Comparison of ENCODE assay signal across 8 cellular contexts in genomic region chr19:18203863-18204393, GRCh38. TPM values are rescaled to one million over a fixed set of nuclear protein-coding genes. Genes with fewer than 3 reads are reported as not detected.
A peak's percentile ranks its signal among the peaks of the same experiment; 100 is the strongest.
DNase-seq lines count a peak whose midpoint lies in the region; ATAC-seq and TF ChIP-seq lines count a peak whose summit lies in the region.

TSS of gene RAB3A (minus strand) at chr19:18204042. CDS start at chr19:18202740, 1,302 bp downstream.

- H3K27me3 ChIP-seq in Peyer's patch (no peaks in the 10 kb centered on the region), esophagus muscularis mucosa (peaks cover 0 to 2% (median 0%) of the 10 kb centered on the region in 4 donors), muscle layer of colon (ENCODE audit: control insufficient read depth in 1 of 2, insufficient read depth in 2 of 2, low read length in 2 of 2) (peaks cover 0 to 4% of the 10 kb centered on the region in 2 donors)

- WGBS in esophagus muscularis mucosa: 0% methylated on average over 2 of the region's 50 CpGs

- TF ChIP-seq POLR2A in Peyer's patch (IDR thresholded peaks at IDR 0.05) (peak; percentile 66 to 67), esophagus muscularis mucosa (IDR thresholded peaks at IDR 0.05; ENCODE audit: low read depth) (no peak)

- peak; percentile 90 for ATAC-seq in GM21786 (IDR thresholded peaks at IDR 0.05; ENCODE audit: unreplicated experiment)

- H3K4me1 ChIP-seq in Peyer's patch: peaks cover 0 to 26% (median 9%) of the 10 kb centered on the region in 4 donors
- peaks cover 20 to 41% (median 37%) of the 10 kb centered on the region in 4 donors for H3K4me1 ChIP-seq in esophagus muscularis mucosa
- peaks cover 14% of the 10 kb centered on the region for H3K4me1 ChIP-seq in muscle layer of colon (ENCODE audit: insufficient read depth, low read length)

- peaks cover 6% of the 10 kb centered on the region; the same call in 1 of the 2 replicates for H3K36me3 ChIP-seq in KOPT-K1 (ENCODE audit: insufficient read depth, low read length)
- H3K36me3 ChIP-seq in Peyer's patch: peaks cover 0 to 6% (median 0%) of the 10 kb centered on the region in 3 donors
- peaks cover 4 to 25% (median 17%) of the 10 kb centered on the region in 4 donors for H3K36me3 ChIP-seq in esophagus muscularis mucosa
- H3K36me3 ChIP-seq in muscle layer of colon (ENCODE audit: insufficient read depth, low read length): peaks cover 6% of the 10 kb centered on the region

- H3K9ac ChIP-seq in muscle layer of colon (ENCODE audit: low read length): peak within 1 kb of the TSS; percentile 97

- H3K9me3 ChIP-seq in KOPT-K1 (ENCODE audit: insufficient read depth, low read length, poor library complexity, severe bottlenecking): no peaks in the 10 kb centered on the region
- H3K9me3 ChIP-seq in Peyer's patch: no peaks in the 10 kb centered on the region
- H3K9me3 ChIP-seq in esophagus muscularis mucosa: no peaks in the 10 kb centered on the region
- no peaks in the 10 kb centered on the region for H3K9me3 ChIP-seq in muscle layer of colon (ENCODE audit: low read length)

- H3K4me3 ChIP-seq in Peyer's patch: peak within 1 kb of the TSS; percentile 47 to 83 (median 76)
- H3K4me3 ChIP-seq in esophagus muscularis mucosa: peak within 1 kb of the TSS; percentile 69 to 79 (median 75)
- H3K4me3 ChIP-seq in muscle layer of colon (ENCODE audit: low read depth in 1 of 2, low read length in 2 of 2): peak within 1 kb of the TSS; percentile 73 to 79

- TF ChIP-seq EP300 in esophagus muscularis mucosa (IDR thresholded peaks at IDR 0.05): peak; percentile 92

- no peak for TF ChIP-seq CTCF in Peyer's patch (IDR thresholded peaks at IDR 0.05)
- TF ChIP-seq CTCF in esophagus muscularis mucosa (IDR thresholded peaks at IDR 0.05): peak in 1 of 3 experiments; percentile 13

- peak within 1 kb of the TSS; percentile 57 for H3K27ac ChIP-seq in KOPT-K1 (ENCODE audit: low read depth, low read length, poor library complexity, severe bottlenecking)
- H3K27ac ChIP-seq in Peyer's patch: peak within 1 kb of the TSS; percentile 84 to 96 (median 92)
- H3K27ac ChIP-seq in esophagus muscularis mucosa (replicated peaks in 1 of 4): peak within 1 kb of the TSS; percentile 92 to 98 (median 95)
- H3K27ac ChIP-seq in muscle layer of colon (ENCODE audit: low read depth, low read length): peak within 1 kb of the TSS; percentile 100

- intact Hi-C loops in esophagus muscularis mucosa (cut with DNase I): loop anchor here (10.0 kb wide), 1 partner anchor 121 kb away; the partner anchor contains the start of gene LSM4

- DNase-seq in DMS79 (lab: John Stamatoyannopoulos, UW) (peak; percentile 99), Peyer's patch (peak; percentile 100), activated T-helper 1 cell treated with Interleukin-2 at 50 U/mL for 16 hours (ENCODE audit: low read depth) (peak; percentile 99), esophagus muscularis mucosa (ENCODE audit: extremely low spot score) (peak; percentile 100)
- DNase-seq in stimulated activated CD8-positive, alpha-beta memory T cell treated with anti-CD3 and anti-CD28 coated beads, Interleukin-7, amount 100 ng/mL, for 1 hour (ENCODE audit: low read depth in 2 of 2): peak; percentile 97 to 99

RNA-seq across cellular contexts. Expression of gene RAB3A, which starts in this region (rescaled TPM):
- 1 to 10 TPM in 3 of 4 donors, not detected in 1; 6.1 to 9.5 (median 8.3) TPM for total RNA-seq in Peyer's patch
- 1 to 10 TPM; 1.7 to 2.5 (median 1.9) TPM for total RNA-seq in esophagus muscularis mucosa

Comparison
In these comparisons a context has a peak if more than half of its experiments do, and no peak if none do; other contexts are left out.
1. Peak in every context shown above with its lines: DNase-seq, ATAC-seq, H3K4me3 ChIP-seq and H3K27ac ChIP-seq.